13 cellular contexts compared by ENCODE assay signal in the genomic region with DNA sequence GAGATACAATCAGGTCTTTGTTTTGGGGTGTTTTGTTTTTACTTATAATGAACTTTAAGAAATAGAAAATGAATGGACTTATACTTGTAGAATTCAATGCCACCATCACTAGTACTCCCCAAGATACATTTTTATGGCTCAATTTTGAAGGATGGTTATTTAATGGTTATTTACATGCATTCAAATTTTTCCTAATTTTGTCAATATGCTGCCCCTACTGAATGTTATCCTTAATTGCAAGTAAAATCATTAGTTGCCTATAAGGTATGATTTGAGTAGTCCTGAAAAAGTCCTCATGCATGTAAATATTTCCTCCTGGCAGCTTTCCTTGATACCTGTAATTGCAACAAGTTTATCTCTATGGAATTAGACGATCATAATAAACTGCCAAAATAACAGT.
DNase-seq lines count a peak whose midpoint lies in the region; ATAC-seq and TF ChIP-seq lines count a peak whose summit lies in the region.
"Had no signal": no experiment of that assay in that cellular context is flagged by ENCODE, and none has a peak within 500 bp of the region (broad histone marks: within the 10 kb centered on the region; RNA-seq: fewer than 3 reads in every experiment).

No MANE protein-coding gene starts in this region.

- no peak overlapping the region for H3K9ac ChIP-seq in HUES48 (ENCODE audit: low read depth, low read length)

- intact Hi-C loops in tibial artery (cut with DNase I; ENCODE audit: low total_unique reads) = no loop called here

- H3K4me1 Mint-ChIP-seq in endothelial cell (ENCODE audit: unreplicated experiment) = peaks cover 7% of the 10 kb centered on the region

- peaks cover 19% of the 10 kb centered on the region for H3K27me3 ChIP-seq in HUES48 (ENCODE audit: control insufficient read depth, insufficient read depth, low read length)
- no peaks in the 10 kb centered on the region for H3K27me3 ChIP-seq in tibial artery

- H3K9me3 ChIP-seq in HUES48 (ENCODE audit: control insufficient read depth, insufficient read depth, low read length) (no peaks in the 10 kb centered on the region), tibial artery (no peaks in the 10 kb centered on the region)

- H3K9me3 Mint-ChIP-seq in endothelial cell (ENCODE audit: unreplicated experiment) = no peaks in the 10 kb centered on the region
- H3K9me3 Mint-ChIP-seq: H9 had no signal

- no peak for ATAC-seq in HG02678 (IDR thresholded peaks at IDR 0.05; ENCODE audit: unreplicated experiment)

- TF ChIP-seq CTCF in endothelial cell (IDR thresholded peaks at IDR 0.05; ENCODE audit: unreplicated experiment) = peak; percentile 20
- no peak for TF ChIP-seq CTCF in tibial artery (IDR thresholded peaks at IDR 0.05)

- H3K36me3 Mint-ChIP-seq in endothelial cell (ENCODE audit: low read depth, unreplicated experiment) = no peaks in the 10 kb centered on the region

- H3K27ac Mint-ChIP-seq in endothelial cell (ENCODE audit: unreplicated experiment) = no peak overlapping the region
- H3K27ac Mint-ChIP-seq: CD4-positive, alpha-beta memory T cell; H9 had no signal

- H3K36me3 ChIP-seq in HUES48 (ENCODE audit: control insufficient read depth, insufficient read depth, low read length) (no peaks in the 10 kb centered on the region), tibial artery (no peaks in the 10 kb centered on the region)

- H3K4me3 ChIP-seq in HUES48 (ENCODE audit: low read depth, low read length) (peak overlapping the region; percentile 29; the same call in 1 of the 2 replicates), tibial artery (no peak overlapping the region)

- H3K4me3 Mint-ChIP-seq in endothelial cell (ENCODE audit: unreplicated experiment) = no peak overlapping the region
- H3K4me3 Mint-ChIP-seq: CD4-positive, alpha-beta memory T cell; H9 had no signal

- H3K27ac ChIP-seq in HUES48 (ENCODE audit: low read depth, low read length) (no peak overlapping the region), tibial artery (peak overlapping the region; percentile 92 to 93)
- H3K27ac ChIP-seq: C4-2B had no signal

- no peak for DNase-seq in endothelial cell (ENCODE audit: low spot score)
- DNase-seq in tibial artery = no peak
- DNase-seq in activated CD4-positive, alpha-beta T cell treated with anti-CD3 and anti-CD28 coated beads for 1 hour = no peak
- DNase-seq in ecto neural progenitor cell (ENCODE audit: low spot score) = no peak
- DNase-seq: AML-193; CD4-positive, alpha-beta memory T cell; DMS153; DMS79; GDM1; H9 had no signal

- peaks cover 38% of the 10 kb centered on the region for H3K4me1 ChIP-seq in HUES48 (ENCODE audit: control insufficient read depth, insufficient read depth, low read length)
- H3K4me1 ChIP-seq in tibial artery = peaks cover 0 to 79% (median 15%) of the 10 kb centered on the region in 4 donors

- H3K27me3 Mint-ChIP-seq in endothelial cell (ENCODE audit: unreplicated experiment) = peaks cover 4% of the 10 kb centered on the region
